Comparison of ENCODE assay signal across 11 cellular contexts in genomic region chr5:82405618-82406199, GRCh38.
DNase-seq lines count a peak whose midpoint lies in the region; ATAC-seq and TF ChIP-seq lines count a peak whose summit lies in the region.
"Had no signal": no experiment of that assay in that cellular context is flagged by ENCODE, and none has a peak within 500 bp of the region (broad histone marks: within the 10 kb centered on the region; RNA-seq: fewer than 3 reads in every experiment).

No MANE protein-coding gene starts in this region.

- H3K4me1 ChIP-seq in PC-3 (ENCODE audit: insufficient read depth, low read length), result peaks cover 28% of the 10 kb centered on the region
- no peaks in the 10 kb centered on the region for H3K4me1 ChIP-seq in left ventricle myocardium inferior
- H3K4me1 ChIP-seq: parathyroid adenoma had no signal

- CTCF ChIA-PET in PC-3 (lab: Charles Lee), result no interaction called here

- intact Hi-C loops in PC-3 (cut with micrococcal nuclease) (loop anchor here (1.0 to 5.0 kb wide), 4 partner anchors 16 to 1068 kb away; no protein-coding TSS in a partner anchor), left ventricle myocardium inferior (cut with micrococcal nuclease) (no loop called here)

- no TSS peak for BruUV-seq in PC-3 (replicated peaks; lab: Mats Ljungman, UMichigan)

- H3K4me2 ChIP-seq in PC-3 (ENCODE audit: low read length), result peak overlapping the region; percentile 65

- POLR2A ChIA-PET in PC-3 (lab: Charles Lee; ENCODE audit: unreplicated experiment), result no interaction called here

- H3K36me3 ChIP-seq in PC-3 (ENCODE audit: low read depth, low read length), result peaks cover 6% of the 10 kb centered on the region; the same call in 1 of the 2 replicates
- H3K36me3 ChIP-seq in left ventricle myocardium inferior, result no peaks in the 10 kb centered on the region

- H3K4me3 ChIP-seq in PC-3 (ENCODE audit: low read length) (peak overlapping the region; percentile 19; the same call in 1 of the 2 replicates), epithelial cell of proximal tubule (ENCODE audit: low read depth, low read length) (no peak overlapping the region), left ventricle myocardium inferior (no peak overlapping the region)

- peaks cover 6% of the 10 kb centered on the region; the same call in 1 of the 2 replicates for H3K9me3 ChIP-seq in PC-3 (ENCODE audit: low read length)
- H3K9me3 ChIP-seq in left ventricle myocardium inferior (replicated peaks), result peaks cover 18% of the 10 kb centered on the region

- peak overlapping the region; percentile 87 for H3K9ac ChIP-seq in PC-3 (ENCODE audit: low read length)
- H3K9ac ChIP-seq: parathyroid adenoma had no signal

- H3K27ac ChIP-seq in PC-3 (ENCODE audit: low read length), result peak overlapping the region; percentile 98
- no peak overlapping the region for H3K27ac ChIP-seq in left ventricle myocardium inferior (replicated peaks)
- H3K27ac ChIP-seq: parathyroid adenoma had no signal

- no peaks in the 10 kb centered on the region for H3F3A ChIP-seq in PC-3 (ENCODE audit: low read length, unreplicated experiment)

- no peaks in the 10 kb centered on the region for H3K9me2 ChIP-seq in PC-3 (replicated peaks; ENCODE audit: low read length)

- DNase-seq in GM04504 (ENCODE audit: low read depth) (peak; percentile 89), PC-3 (peak; percentile 97), epithelial cell of proximal tubule (ENCODE audit: low read depth) (peak; percentile 95), renal cortical epithelial cell (ENCODE audit: low read depth) (peak; percentile 100), left ventricle myocardium inferior (no peak), globus pallidus (ENCODE audit: low spot score) (no peak), NK-92 (lab: John Stamatoyannopoulos, UW; ENCODE audit: unreplicated experiment) (no peak), HuH-7 (ENCODE audit: low spot score) (no peak)
- DNase-seq: NCI-H1930 had no signal

- peak; percentile 86 for ATAC-seq in PC-3
- ATAC-seq: activated naive CD4-positive, alpha-beta T cell treated with anti-CD3 and anti-CD28 coated beads, Interleukin-2, amount 50 U/mL, for 72 hours had no signal

- no peaks in the 10 kb centered on the region for H3K79me2 ChIP-seq in PC-3 (ENCODE audit: low read length)
- H3K79me2 ChIP-seq: parathyroid adenoma had no signal

- no peak overlapping the region for H2AFZ ChIP-seq in PC-3 (ENCODE audit: low read length)
- H2AFZ ChIP-seq: parathyroid adenoma had no signal

- TF ChIP-seq CTCF in PC-3 (conservative IDR thresholded peaks at IDR 0.05; ENCODE audit: low read depth, low read length), result no peak
- no peak for TF ChIP-seq CTCF in epithelial cell of proximal tubule (conservative IDR thresholded peaks at IDR 0.05; ENCODE audit: low read depth, low read length)
- TF ChIP-seq CTCF in left ventricle myocardium inferior (IDR thresholded peaks at IDR 0.05; ENCODE audit: borderline replicate concordance), result no peak

- H3K27me3 ChIP-seq in PC-3 (ENCODE audit: low read length) (no peaks in the 10 kb centered on the region), left ventricle myocardium inferior (ENCODE audit: low read depth) (no peaks in the 10 kb centered on the region)

- no peaks in the 10 kb centered on the region for H4K20me1 ChIP-seq in PC-3 (ENCODE audit: low read length)

Comparison
In these comparisons a context has a peak if more than half of its experiments do, and no peak if none do; other contexts are left out.
1. DNase-seq: peak in GM04504 (single experiment), PC-3 (single experiment), epithelial cell of proximal tubule (single experiment) and renal cortical epithelial cell (single experiment); none in left ventricle myocardium inferior (single experiment), globus pallidus (single experiment), NK-92 (single experiment) and HuH-7 (single experiment).